ENCODE assay signal across 25 cellular contexts in the genomic region with DNA sequence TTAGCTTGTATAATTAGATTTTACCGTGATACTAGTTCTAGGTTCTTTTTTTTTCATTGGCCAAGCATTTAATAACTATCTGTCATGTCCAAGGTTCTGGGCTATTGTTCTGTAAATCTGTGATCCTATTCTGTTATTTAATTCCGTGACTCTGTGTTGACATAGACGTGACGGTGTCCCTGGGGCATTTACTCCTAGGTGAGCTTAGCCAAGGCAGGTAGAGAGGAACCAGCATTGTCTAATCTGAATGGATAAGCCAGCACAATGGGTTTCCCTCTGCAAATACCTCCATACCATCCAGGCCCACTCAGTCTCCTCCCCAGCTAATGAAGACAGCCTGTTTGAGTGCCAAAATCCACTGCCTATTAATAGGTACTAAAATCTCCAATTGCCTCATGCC. TPM values are rescaled to one million over a fixed set of nuclear protein-coding genes. Genes with fewer than 3 reads are reported as not detected.
DNase-seq lines count a peak whose midpoint lies in the region; ATAC-seq, FAIRE-seq and TF ChIP-seq lines count a peak whose summit lies in the region.
"Had no signal": no experiment of that assay in that cellular context is flagged by ENCODE, and none has a peak within 500 bp of the region (broad histone marks: within the 10 kb centered on the region; RNA-seq: fewer than 3 reads in every experiment).

No MANE protein-coding gene starts in this region.

- H3K4me2 ChIP-seq in PC-3 (ENCODE audit: low read length), result no peak overlapping the region
- H3K4me2 ChIP-seq: BLaER1 had no signal

- CTCF ChIA-PET in PC-3 (lab: Charles Lee), result interaction anchor here (0.5 to 0.6 kb wide), 2 partner anchors 8 to 192 kb away, joined by 3 to 6 read pairs; no protein-coding TSS in a partner anchor

- H3K4me1 Mint-ChIP-seq in activated naive CD8-positive, alpha-beta T cell treated with anti-CD3 and anti-CD28 coated beads, Interleukin-2, amount 50 U/mL, for 24 hours, result peaks cover 5% of the 10 kb centered on the region

- H3K9me3 Mint-ChIP-seq in activated naive CD8-positive, alpha-beta T cell treated with anti-CD3 and anti-CD28 coated beads, Interleukin-2, amount 50 U/mL, for 24 hours, result no peaks in the 10 kb centered on the region
- H3K9me3 Mint-ChIP-seq: CD4-positive, alpha-beta T cell had no signal

- intact Hi-C loops in PC-3 (cut with micrococcal nuclease), result loop anchor here (2.0 kb wide), 1 partner anchor 42 kb away; no protein-coding TSS in a partner anchor

- H3F3A ChIP-seq in PC-3 (ENCODE audit: low read length, unreplicated experiment), result no peaks in the 10 kb centered on the region

- H3K27me3 Mint-ChIP-seq in activated naive CD8-positive, alpha-beta T cell treated with anti-CD3 and anti-CD28 coated beads, Interleukin-2, amount 50 U/mL, for 24 hours, result peaks cover 2% of the 10 kb centered on the region

- H3K36me3 Mint-ChIP-seq in activated naive CD8-positive, alpha-beta T cell treated with anti-CD3 and anti-CD28 coated beads, Interleukin-2, amount 50 U/mL, for 24 hours (ENCODE audit: low read depth), result no peaks in the 10 kb centered on the region

- POLR2A ChIA-PET in PC-3 (lab: Charles Lee; ENCODE audit: unreplicated experiment), result no interaction called here

- no peaks in the 10 kb centered on the region for H3K9me2 ChIP-seq in PC-3 (replicated peaks; ENCODE audit: low read length)

- H4K20me1 ChIP-seq in PC-3 (ENCODE audit: low read length), result no peaks in the 10 kb centered on the region
- H4K20me1 ChIP-seq: BLaER1 had no signal

- H3K4me1 ChIP-seq in PC-3 (ENCODE audit: insufficient read depth, low read length), result peaks cover 33% of the 10 kb centered on the region

- FAIRE-seq in HTR-8/SVneo (lab: Jason Lieb, UNC), result no peak
- FAIRE-seq: A204.1, D721Med, GM19239, H54 had no signal

- H3K79me2 ChIP-seq in PC-3 (ENCODE audit: low read length), result no peaks in the 10 kb centered on the region

- no peak overlapping the region for H3K4me3 Mint-ChIP-seq in activated naive CD8-positive, alpha-beta T cell treated with anti-CD3 and anti-CD28 coated beads, Interleukin-2, amount 50 U/mL, for 24 hours
- H3K4me3 Mint-ChIP-seq: CD4-positive, alpha-beta T cell had no signal

- no TSS peak for BruUV-seq in PC-3 (replicated peaks; lab: Mats Ljungman, UMichigan)

- no peak for TF ChIP-seq CTCF in PC-3 (conservative IDR thresholded peaks at IDR 0.05; ENCODE audit: low read depth, low read length)

- no peaks in the 10 kb centered on the region for H3K27me3 ChIP-seq in PC-3 (ENCODE audit: low read length)
- H3K27me3 ChIP-seq: BLaER1 had no signal

- no peak for ATAC-seq in PC-3
- ATAC-seq in HG03135 (IDR thresholded peaks at IDR 0.05; ENCODE audit: unreplicated experiment), result no peak
- no peak for ATAC-seq in activated naive CD8-positive, alpha-beta T cell treated with anti-CD3 and anti-CD28 coated beads, Interleukin-2, amount 50 U/mL, for 24 hours

- DNase-seq in NCI-H2196 treated with DMSO at 0.1 percent for 48 hours (lab: John Stamatoyannopoulos, UW; ENCODE audit: unreplicated experiment) (peak; percentile 12), NCI-H2196 (lab: John Stamatoyannopoulos, UW; ENCODE audit: unreplicated experiment) (no peak), NCI-H146 (lab: John Stamatoyannopoulos, UW) (peak; percentile 52), PC-3 (peak; percentile 64), epithelial cell of prostate (ENCODE audit: low read depth, low spot score) (no peak), HTR-8/SVneo (ENCODE audit: insufficient read length, low spot score) (no peak)
- no peak for DNase-seq in activated naive CD8-positive, alpha-beta T cell treated with anti-CD3 and anti-CD28 coated beads, Interleukin-2, amount 50 U/mL, for 24 hours
- DNase-seq: CD4-positive, alpha-beta T cell; NCI-H1092; NCI-H1417 treated with DMSO at 0.1 percent for 48 hours; NCI-H1930; NCI-H2171 treated with DMSO at 0.1 percent for 48 hours; NCI-H526 treated with DMSO at 0.1 percent for 48 hours; NK-92 treated with Interleukin-12 subunit alpha and Interleukin-12 subunit beta, amount 100 ng/mL, for 24 hours; SHP77; T-helper 1 cell had no signal

- H3K27ac ChIP-seq in PC-3 (ENCODE audit: low read length), result no peak overlapping the region
- peak overlapping the region; percentile 6 for H3K27ac ChIP-seq in epithelial cell of prostate
- H3K27ac ChIP-seq: BLaER1, HL-60, RWPE1 had no signal

- no peak overlapping the region for H3K27ac Mint-ChIP-seq in activated naive CD8-positive, alpha-beta T cell treated with anti-CD3 and anti-CD28 coated beads, Interleukin-2, amount 50 U/mL, for 24 hours
- H3K27ac Mint-ChIP-seq: CD4-positive, alpha-beta T cell had no signal

- no peak overlapping the region for H2AFZ ChIP-seq in PC-3 (ENCODE audit: low read length)

- H3K36me3 ChIP-seq in PC-3 (ENCODE audit: low read depth, low read length), result no peaks in the 10 kb centered on the region
- H3K36me3 ChIP-seq: BLaER1 had no signal

- H3K9me3 ChIP-seq in PC-3 (ENCODE audit: low read length), result no peaks in the 10 kb centered on the region
- H3K9me3 ChIP-seq: BLaER1 had no signal

- no peak overlapping the region for H3K4me3 ChIP-seq in PC-3 (ENCODE audit: low read length)
- H3K4me3 ChIP-seq: BLaER1 had no signal

- no peak overlapping the region for H3K9ac ChIP-seq in PC-3 (ENCODE audit: low read length)
- H3K9ac ChIP-seq: BLaER1 had no signal

RNA-seq across cellular contexts. Expression of a gene that starts 8.9 kb away (rescaled TPM):
- total RNA-seq in PC-3 (2014; rRNA removed), result 0.55 and 0.81 TPM in 2 replicates
- total RNA-seq: CD4-positive, alpha-beta T cell; NCI-H460 had no signal

RNA-seq across cellular contexts. Expression of a gene that starts 9.7 kb away (rescaled TPM):
- total RNA-seq in PC-3 (2014; rRNA removed), result not detected in 2 replicates
- total RNA-seq: CD4-positive, alpha-beta T cell; NCI-H460 had no signal

RNA-seq across cellular contexts. Expression of a gene that starts 14.5 kb away (rescaled TPM):
- total RNA-seq in PC-3 (2014; rRNA removed), result 2.0 and 5.5 TPM in 2 replicates
- total RNA-seq: CD4-positive, alpha-beta T cell had no signal

RNA-seq across cellular contexts. Expression of a gene that starts 16.8 kb away (rescaled TPM):
- total RNA-seq in PC-3 (2014; rRNA removed), result not detected in 2 replicates
- total RNA-seq: CD4-positive, alpha-beta T cell; NCI-H460 had no signal

RNA-seq across cellular contexts. Expression of a gene that starts 28.5 kb away (rescaled TPM):
- total RNA-seq in PC-3 (2014; rRNA removed), result 31.3 and 40.0 TPM in 2 replicates

Comparison
In these comparisons a context has a peak if more than half of its experiments do, and no peak if none do; other contexts are left out.
1. DNase-seq: peak in NCI-H2196 treated with DMSO at 0.1 percent for 48 hours (single experiment), NCI-H146 (single experiment) and PC-3 (single experiment); none in NCI-H2196 (single experiment), epithelial cell of prostate (single experiment), activated naive CD8-positive, alpha-beta T cell treated with anti-CD3 and anti-CD28 coated beads, Interleukin-2, amount 50 U/mL, for 24 hours (single experiment) and HTR-8/SVneo (single experiment).